Comparison of ENCODE assay signal across 1 cellular context in genomic region chr22:39530692-39531331, GRCh38.
A peak's percentile ranks its signal among the peaks of the same experiment; 100 is the strongest.
TF ChIP-seq lines count a peak whose summit lies in the region.

No MANE protein-coding gene starts in this region.

TF ChIP-seq in K562, 482 proteins besides CTCF, POLR2A, EP300 and RAD21 (continues in another document):
- no peak for TF ChIP-seq NR0B1 (IDR thresholded peaks at IDR 0.05; ENCODE audit: partially characterized antibody)
- TF ChIP-seq GTF3C2 (IDR thresholded peaks at IDR 0.05; ENCODE audit: borderline replicate concordance, extremely low read depth, insufficient read length), result no peak
- no peak for TF ChIP-seq ZBTB12 (CRISPR knock-in tag; IDR thresholded peaks at IDR 0.05)
- TF ChIP-seq SNIP1 (IDR thresholded peaks at IDR 0.05; ENCODE audit: low read depth), result no peak
- TF ChIP-seq ZHX1 (conservative IDR thresholded peaks at IDR 0.05; ENCODE audit: low read length), result no peak
- no peak for TF ChIP-seq RB1 (IDR thresholded peaks at IDR 0.05; ENCODE audit: low read depth)
- no peak for TF ChIP-seq ZNF695 (CRISPR knock-in tag; IDR thresholded peaks at IDR 0.05)
- TF ChIP-seq CREM (IDR thresholded peaks at IDR 0.05; ENCODE audit: low read depth), result peak; percentile 23; the same call in 1 of the 2 replicates
- no peak for TF ChIP-seq TARDBP (IDR thresholded peaks at IDR 0.05)
- no peak for TF ChIP-seq STAT5B (CRISPR knock-in tag; IDR thresholded peaks at IDR 0.05)
- TF ChIP-seq PKNOX1 (IDR thresholded peaks at IDR 0.05), result 0 out of 2 replicates have a peak, but pooled peaks have one; percentile 9
- no peak for TF ChIP-seq EGR1 (conservative IDR thresholded peaks at IDR 0.05)
- no peak for TF ChIP-seq KLF16 (IDR thresholded peaks at IDR 0.05)
- TF ChIP-seq DIDO1 (tag; IDR thresholded peaks at IDR 0.05; ENCODE audit: low read depth), result no peak
- no peak for TF ChIP-seq DDX20 (tag; IDR thresholded peaks at IDR 0.05; ENCODE audit: low read depth)
- TF ChIP-seq CHD2 (IDR thresholded peaks at IDR 0.05; ENCODE audit: low read depth, low read length), result no peak
- TF ChIP-seq AFF1 (IDR thresholded peaks at IDR 0.05; ENCODE audit: low read depth in 1 of 2, partially characterized antibody in 2 of 2), result no peak
- 0 out of 2 replicates have a peak, but pooled peaks have one; percentile 19 for TF ChIP-seq CC2D1A (IDR thresholded peaks at IDR 0.05)
- TF ChIP-seq MAZ (CRISPR knock-in tag; conservative IDR thresholded peaks at IDR 0.05 in 1 of 2, IDR thresholded peaks at IDR 0.05 in 1 of 2), result no peak
- 0 out of 2 replicates have a peak, but pooled peaks have one; percentile 29 for TF ChIP-seq RBFOX2 (IDR thresholded peaks at IDR 0.05; ENCODE audit: low read depth, low read length)
- no peak for TF ChIP-seq SLC30A9 (CRISPR knock-in tag; IDR thresholded peaks at IDR 0.05)
- no peak for TF ChIP-seq ZEB2 (IDR thresholded peaks at IDR 0.05)
- TF ChIP-seq IFI16 (CRISPR knock-in tag; IDR thresholded peaks at IDR 0.05), result no peak
- TF ChIP-seq PRDM10 (IDR thresholded peaks at IDR 0.05; ENCODE audit: partially characterized antibody), result peak; percentile 96
- no peak for TF ChIP-seq CCAR2 (IDR thresholded peaks at IDR 0.05; ENCODE audit: low read depth, low read length)
- no peak for TF ChIP-seq ZNF175 (CRISPR knock-in tag; IDR thresholded peaks at IDR 0.05; ENCODE audit: low read depth)
- no peak for TF ChIP-seq FOXO4 (CRISPR knock-in tag; IDR thresholded peaks at IDR 0.05)
- TF ChIP-seq GATAD2B (IDR thresholded peaks at IDR 0.05; ENCODE audit: borderline replicate concordance), result no peak
- peak in 1 of 2 experiments; percentile 69; a peak in 1 of 4 replicates for TF ChIP-seq FOXK2 (conservative IDR thresholded peaks at IDR 0.05 in 1 of 2, IDR thresholded peaks at IDR 0.05 in 1 of 2; ENCODE audit: low read depth in 2 of 2)
- no peak for TF ChIP-seq ZBTB5 (IDR thresholded peaks at IDR 0.05)
- no peak for TF ChIP-seq ZNF75A (CRISPR knock-in tag; IDR thresholded peaks at IDR 0.05)
- TF ChIP-seq NFIX (CRISPR knock-in tag; IDR thresholded peaks at IDR 0.05; ENCODE audit: low read depth), result no peak
- TF ChIP-seq ZNF584 (CRISPR knock-in tag; IDR thresholded peaks at IDR 0.05; ENCODE audit: low read depth), result no peak
- no peak for TF ChIP-seq E2F5 (CRISPR knock-in tag; IDR thresholded peaks at IDR 0.05)
- no peak for TF ChIP-seq ZNF444 (CRISPR knock-in tag; IDR thresholded peaks at IDR 0.05)
